11 cellular contexts compared by ENCODE assay signal in the genomic region with DNA sequence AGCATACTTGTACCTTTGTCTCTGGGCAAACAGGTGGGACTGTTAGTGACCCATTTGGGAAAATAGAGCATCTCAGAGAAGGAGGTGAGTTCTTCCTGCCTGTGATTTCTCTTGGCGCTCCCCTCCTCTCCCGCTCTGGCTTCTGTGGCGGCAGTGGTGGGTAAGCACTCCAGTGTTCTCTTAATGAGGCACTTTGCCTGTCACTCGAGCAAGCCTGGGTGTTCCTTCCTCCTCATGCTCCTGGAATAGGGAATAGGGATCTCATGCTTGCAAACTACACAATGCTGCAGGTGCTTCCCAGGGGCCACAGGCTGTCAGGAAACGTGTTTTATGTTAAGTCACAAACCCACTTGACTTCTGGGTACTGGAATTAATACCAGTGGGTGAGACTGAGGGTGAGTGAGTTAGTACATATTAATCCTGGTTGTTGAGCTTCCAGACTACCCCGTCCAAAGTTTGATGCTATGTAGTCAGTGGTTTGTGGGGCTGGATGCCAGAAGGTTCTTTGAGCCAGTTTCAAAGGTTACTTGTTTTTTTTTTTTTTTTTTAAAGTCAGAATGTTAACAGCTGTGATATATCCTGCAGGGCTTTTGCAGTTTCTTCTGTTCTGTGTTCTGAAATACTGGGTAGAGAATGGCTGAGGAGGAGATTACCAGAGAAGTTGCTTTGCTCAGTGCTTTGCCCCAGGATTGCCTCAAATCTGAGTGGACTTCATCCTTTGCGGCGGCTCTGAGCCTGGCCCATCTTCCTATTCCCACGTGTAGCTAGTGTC. TPM values are rescaled to one million over a fixed set of nuclear protein-coding genes. Genes with fewer than 3 reads are reported as not detected.
DNase-seq lines count a peak whose midpoint lies in the region; ATAC-seq and TF ChIP-seq lines count a peak whose summit lies in the region.
"Had no signal": no experiment of that assay in that cellular context is flagged by ENCODE, and none has a peak within 500 bp of the region (broad histone marks: within the 10 kb centered on the region; RNA-seq: fewer than 3 reads in every experiment).

No MANE protein-coding gene starts in this region.

- no peak for DNase-seq in activated CD4-positive, alpha-beta T cell treated with anti-CD3 and anti-CD28 coated beads, Interleukin-2, amount 10 ng/mL, durations not matched to agents 24 days and 14 days
- no peak for DNase-seq in activated CD4-positive, alpha-beta T cell treated with anti-CD3 and anti-CD28 coated beads, Interleukin-2, amount 50 U/mL, for 48 hours
- DNase-seq in activated B cell treated with CpG ODN at 0.5 μM for 24 hours = no peak
- no peak for DNase-seq in left cardiac atrium
- peak; percentile 58 for DNase-seq in renal cortical epithelial cell (ENCODE audit: low read depth)
- no peak for DNase-seq in SHP77 (lab: John Stamatoyannopoulos, UW)
- DNase-seq in cerebellar cortex (ENCODE audit: low spot score) = no peak
- DNase-seq: activated naive CD4-positive, alpha-beta T cell treated with anti-CD3 and anti-CD28 coated beads, Interleukin-2, amount 50 U/mL, for 16 hours; NCI-H510A treated with DMSO at 0.1 percent for 48 hours had no signal

- CTCF ChIA-PET in activated B cell treated with CpG ODN at 0.5 μM for 24 hours (lab: Charles Lee) = no interaction called here

- H3K9me3 Mint-ChIP-seq in activated CD4-positive, alpha-beta T cell treated with anti-CD3 and anti-CD28 coated beads, Interleukin-2, amount 10 ng/mL, durations not matched to agents 24 days and 14 days = no peaks in the 10 kb centered on the region
- H3K9me3 Mint-ChIP-seq in activated B cell treated with CpG ODN at 0.5 μM for 24 hours = no peaks in the 10 kb centered on the region

- POLR2A ChIA-PET in activated B cell treated with CpG ODN at 0.5 μM for 24 hours (lab: Charles Lee) = interaction anchor here (0.6 kb wide), 1 partner anchor 17 kb away, joined by 3 read pairs; no protein-coding TSS in a partner anchor

- peak overlapping the region; percentile 57 for H3K27ac Mint-ChIP-seq in activated CD4-positive, alpha-beta T cell treated with anti-CD3 and anti-CD28 coated beads, Interleukin-2, amount 10 ng/mL, durations not matched to agents 24 days and 14 days
- peak overlapping the region; percentile 41 for H3K27ac Mint-ChIP-seq in activated B cell treated with CpG ODN at 0.5 μM for 24 hours

- H3K4me1 Mint-ChIP-seq in activated CD4-positive, alpha-beta T cell treated with anti-CD3 and anti-CD28 coated beads, Interleukin-2, amount 10 ng/mL, durations not matched to agents 24 days and 14 days = peaks cover 15% of the 10 kb centered on the region
- H3K4me1 Mint-ChIP-seq in activated B cell treated with CpG ODN at 0.5 μM for 24 hours = no peaks in the 10 kb centered on the region

- no peak overlapping the region for H3K4me3 Mint-ChIP-seq in activated CD4-positive, alpha-beta T cell treated with anti-CD3 and anti-CD28 coated beads, Interleukin-2, amount 10 ng/mL, durations not matched to agents 24 days and 14 days
- no peak overlapping the region for H3K4me3 Mint-ChIP-seq in activated B cell treated with CpG ODN at 0.5 μM for 24 hours

- peaks cover 57% of the 10 kb centered on the region for H3K36me3 Mint-ChIP-seq in activated CD4-positive, alpha-beta T cell treated with anti-CD3 and anti-CD28 coated beads, Interleukin-2, amount 10 ng/mL, durations not matched to agents 24 days and 14 days (ENCODE audit: low read depth)
- H3K36me3 Mint-ChIP-seq in activated B cell treated with CpG ODN at 0.5 μM for 24 hours (ENCODE audit: low read depth) = peaks cover 80% of the 10 kb centered on the region

- H3K27me3 Mint-ChIP-seq in activated CD4-positive, alpha-beta T cell treated with anti-CD3 and anti-CD28 coated beads, Interleukin-2, amount 10 ng/mL, durations not matched to agents 24 days and 14 days = no peaks in the 10 kb centered on the region
- no peaks in the 10 kb centered on the region for H3K27me3 Mint-ChIP-seq in activated B cell treated with CpG ODN at 0.5 μM for 24 hours

- no peak for ATAC-seq in activated B cell treated with CpG ODN at 0.5 μM for 24 hours (ENCODE audit: low read depth)
- ATAC-seq in left cardiac atrium = peak; percentile 40 to 57
- no peak for ATAC-seq in HG02642 (IDR thresholded peaks at IDR 0.05; ENCODE audit: poor library complexity, unreplicated experiment)
- ATAC-seq: A549 had no signal

- intact Hi-C loops in activated CD4-positive, alpha-beta T cell treated with anti-CD3 and anti-CD28 coated beads, Interleukin-2, amount 10 ng/mL, durations not matched to agents 24 days and 14 days (cut with micrococcal nuclease) = no loop called here
- intact Hi-C loops in activated B cell treated with CpG ODN at 0.5 μM for 24 hours (cut with micrococcal nuclease) (no loop called here), left cardiac atrium (cut with DNase I) (no loop called here)

- TF ChIP-seq CTCF in activated B cell treated with CpG ODN at 0.5 μM for 24 hours (IDR thresholded peaks at IDR 0.05) = no peak

RNA-seq across cellular contexts. Expression of gene EDEM1, which starts 30.5 kb away (rescaled TPM):
- 167 and 168 TPM in 2 replicates for total RNA-seq in activated CD4-positive, alpha-beta T cell treated with anti-CD3 and anti-CD28 coated beads, Interleukin-2, amount 10 ng/mL, durations not matched to agents 24 days and 14 days
- total RNA-seq in activated B cell treated with CpG ODN at 0.5 μM for 24 hours (171 and 185 TPM in 2 replicates), left cardiac atrium (10 to 100 TPM in 1 of 2 donors, 1 to 10 TPM in 1; 9.2 to 16.8 TPM), renal cortical epithelial cell (27.4 and 35.0 TPM in 2 replicates)

Comparison
In these comparisons a context has a peak if more than half of its experiments do, and no peak if none do; other contexts are left out.
1. ATAC-seq: peak in left cardiac atrium (2 of 2); none in activated B cell treated with CpG ODN at 0.5 μM for 24 hours (single experiment) and HG02642 (single experiment).